ENCODE assay signal across 23 cellular contexts in genomic region chr1:34970220-34970735, GRCh38. TPM values are rescaled to one million over a fixed set of nuclear protein-coding genes. Genes with fewer than 3 reads are reported as not detected.
A peak's percentile ranks its signal among the peaks of the same experiment; 100 is the strongest.
DNase-seq lines count a peak whose midpoint lies in the region; ATAC-seq, FAIRE-seq and TF ChIP-seq lines count a peak whose summit lies in the region.
"Had no signal": no experiment of that assay in that cellular context is flagged by ENCODE, and none has a peak within 500 bp of the region (broad histone marks: within the 10 kb centered on the region; RNA-seq: fewer than 3 reads in every experiment).

No MANE protein-coding gene starts in this region.

- H3K36me3 ChIP-seq in GM23248 (ENCODE audit: low read depth) (no peaks in the 10 kb centered on the region), astrocyte (ENCODE audit: insufficient read depth, low read length) (no peaks in the 10 kb centered on the region), MM.1S (replicated peaks; ENCODE audit: insufficient read depth, low read length) (no peaks in the 10 kb centered on the region)
- H3K36me3 ChIP-seq: SJCRH30 had no signal

- H3K27ac ChIP-seq in GM23248 (no peak overlapping the region), astrocyte (ENCODE audit: low read depth, low read length) (no peak overlapping the region), MM.1S (ENCODE audit: low read length) (no peak overlapping the region)
- H3K27ac ChIP-seq: HL-60, SJCRH30 had no signal

- H3K4me3 Mint-ChIP-seq in astrocyte (ENCODE audit: unreplicated experiment), result no peak overlapping the region
- H3K4me3 Mint-ChIP-seq: T-cell had no signal

- no peaks in the 10 kb centered on the region for H3K27me3 Mint-ChIP-seq in astrocyte (ENCODE audit: low read depth, unreplicated experiment)
- H3K27me3 Mint-ChIP-seq: CD4-positive, alpha-beta memory T cell; T-cell had no signal

- H3F3A ChIP-seq in GM23248 (ENCODE audit: insufficient read depth) (no peaks in the 10 kb centered on the region), MM.1S (ENCODE audit: insufficient read depth, low read length) (no peaks in the 10 kb centered on the region)

- H3K79me2 ChIP-seq in GM23248 (ENCODE audit: insufficient read depth), result no peaks in the 10 kb centered on the region
- H3K79me2 ChIP-seq in astrocyte (ENCODE audit: insufficient read depth, low read length), result no peaks in the 10 kb centered on the region
- no peaks in the 10 kb centered on the region for H3K79me2 ChIP-seq in MM.1S (ENCODE audit: low read length)

- DNase-seq in EH (ENCODE audit: low read depth), result peak; percentile 30
- DNase-seq in GM23248, result peak; percentile 19
- DNase-seq in astrocyte (ENCODE audit: low read depth), result peak; percentile 53
- no peak for DNase-seq in MM.1S
- DNase-seq: ACHN; C1 segment of cervical spinal cord; CD4-positive, alpha-beta memory T cell; GF-D8; Kasumi-1; NCI-H2029; NCI-H446; NCI-H524 treated with DMSO at 0.1 percent for 48 hours; T-cell had no signal

- H3K9me3 ChIP-seq in GM23248 (ENCODE audit: low read depth) (no peaks in the 10 kb centered on the region), astrocyte (ENCODE audit: insufficient read depth, low read depth, low read length) (no peaks in the 10 kb centered on the region), MM.1S (replicated peaks; ENCODE audit: insufficient read depth, low read length) (no peaks in the 10 kb centered on the region)
- H3K9me3 ChIP-seq: SJCRH30 had no signal

- ATAC-seq in activated CD4-positive, CD25-positive, alpha-beta regulatory T cell treated with anti-CD3 and anti-CD28 coated beads, Interleukin-2, amount 50 U/mL, for 24 hours, result no peak
- ATAC-seq in GM21390 (IDR thresholded peaks at IDR 0.05; ENCODE audit: unreplicated experiment) (no peak), HG03097 (IDR thresholded peaks at IDR 0.05; ENCODE audit: low FRiP score, unreplicated experiment) (no peak)
- ATAC-seq: Right ventricle myocardium inferior, T-cell had no signal

- in situ Hi-C loops in GM23248 (cut with MboI), result no loop called here

- no peak for FAIRE-seq in astrocyte (lab: Jason Lieb, UNC)
- FAIRE-seq: GM18507, H54 had no signal

- TF ChIP-seq CTCF in astrocyte (IDR thresholded peaks at IDR 0.05; ENCODE audit: insufficient read depth, low read depth, low read length) (no peak), MM.1S (IDR thresholded peaks at IDR 0.05; ENCODE audit: low read length) (no peak)

- no peak overlapping the region for H3K4me2 ChIP-seq in GM23248 (ENCODE audit: unreplicated experiment)
- no peak overlapping the region for H3K4me2 ChIP-seq in astrocyte (ENCODE audit: low read length)
- H3K4me2 ChIP-seq in MM.1S (ENCODE audit: low read depth, low read length), result no peak overlapping the region

- H3K4me1 ChIP-seq in GM23248 (ENCODE audit: insufficient read depth) (no peaks in the 10 kb centered on the region), astrocyte (ENCODE audit: insufficient read depth, low read length) (no peaks in the 10 kb centered on the region), MM.1S (ENCODE audit: low read length) (no peaks in the 10 kb centered on the region)
- H3K4me1 ChIP-seq: SJCRH30 had no signal

- no peak overlapping the region for H3K27ac Mint-ChIP-seq in astrocyte (ENCODE audit: unreplicated experiment)
- H3K27ac Mint-ChIP-seq: T-cell had no signal

- H3K27me3 ChIP-seq in GM23248 (replicated peaks; ENCODE audit: insufficient read depth) (no peaks in the 10 kb centered on the region), astrocyte (ENCODE audit: insufficient read depth, low read length) (peaks cover 4% of the 10 kb centered on the region), MM.1S (replicated peaks; ENCODE audit: insufficient read depth, low read length) (no peaks in the 10 kb centered on the region)
- H3K27me3 ChIP-seq: SJCRH30 had no signal

- no peaks in the 10 kb centered on the region for H3K36me3 Mint-ChIP-seq in astrocyte (ENCODE audit: low read depth, unreplicated experiment)
- H3K36me3 Mint-ChIP-seq: T-cell had no signal

- H3K4me3 ChIP-seq in GM23248, result no peak overlapping the region
- H3K4me3 ChIP-seq in astrocyte (ENCODE audit: insufficient read depth, low read depth, low read length), result no peak overlapping the region
- H3K4me3 ChIP-seq in MM.1S (ENCODE audit: low read length), result no peak overlapping the region
- H3K4me3 ChIP-seq: SJCRH30 had no signal

- no peak overlapping the region for H3K9ac ChIP-seq in GM23248
- H3K9ac ChIP-seq in astrocyte (ENCODE audit: low read length), result no peak overlapping the region
- H3K9ac ChIP-seq in MM.1S (ENCODE audit: low read length), result no peak overlapping the region

- H2AFZ ChIP-seq in GM23248 (no peak overlapping the region), astrocyte (ENCODE audit: low read depth, low read length) (no peak overlapping the region), MM.1S (ENCODE audit: low read length) (no peak overlapping the region)

- H3K9me2 ChIP-seq in GM23248 (ENCODE audit: insufficient read depth) (no peaks in the 10 kb centered on the region), MM.1S (replicated peaks; ENCODE audit: insufficient read depth, low read length) (no peaks in the 10 kb centered on the region)

- H3K9me3 Mint-ChIP-seq in astrocyte (ENCODE audit: unreplicated experiment), result peaks cover 3% of the 10 kb centered on the region
- H3K9me3 Mint-ChIP-seq: T-cell had no signal

- H3K4me1 Mint-ChIP-seq in astrocyte (ENCODE audit: low read depth, unreplicated experiment), result peaks cover 5% of the 10 kb centered on the region

- 88 to 89% methylated on average over 5 of the region's 5 CpGs for WGBS in GM23248 (ENCODE audit: low coverage in 1 of 2, low lambda C conversion rate in 2 of 2, missing lambda C conversion rate in 2 of 2), 2 experiments

- H4K20me1 ChIP-seq in GM23248 (ENCODE audit: insufficient read depth), result no peaks in the 10 kb centered on the region
- no peaks in the 10 kb centered on the region for H4K20me1 ChIP-seq in astrocyte (ENCODE audit: insufficient read depth, low read length)
- no peaks in the 10 kb centered on the region for H4K20me1 ChIP-seq in MM.1S (ENCODE audit: insufficient read depth, low read length)

RNA-seq across cellular contexts. Expression of gene TMEM35B, which starts 14.9 kb away (rescaled TPM):
- total RNA-seq in GM23248 (2014; rRNA removed; shearing (Covaris generic)), result 49.9 and 61.3 TPM in 2 replicates
- 104 and 114 TPM in 2 replicates for polyA plus RNA-seq in GM23248 (2016; fragmentation: Nextera tagmentation; extraction: Ambion mirVana)
- 15.6 and 17.0 TPM in 2 replicates for total RNA-seq in astrocyte

RNA-seq across cellular contexts. Expression of gene DLGAP3, which starts 40.8 kb away (rescaled TPM):
- 0.11 TPM in 1 of 2 replicates, not detected in the other for total RNA-seq in GM23248 (2014; rRNA removed; shearing (Covaris generic))
- polyA plus RNA-seq in GM23248 (2016; fragmentation: Nextera tagmentation; extraction: Ambion mirVana), result not detected in 2 replicates
- total RNA-seq in astrocyte, result 1.6 and 2.7 TPM in 2 replicates
- total RNA-seq: HT-29, PC-3 had no signal
